In genomic region chr3:183158552-183159006, GRCh38 we compare ENCODE assay signal across 9 cellular contexts. TPM values are rescaled to one million over a fixed set of nuclear protein-coding genes. Genes with fewer than 3 reads are reported as not detected.
DNase-seq lines count a peak whose midpoint lies in the region; ATAC-seq, FAIRE-seq and TF ChIP-seq lines count a peak whose summit lies in the region.
"Had no signal": no experiment of that assay in that cellular context is flagged by ENCODE, and none has a peak within 500 bp of the region (broad histone marks: within the 10 kb centered on the region; RNA-seq: fewer than 3 reads in every experiment).

No MANE protein-coding gene starts in this region.

- H3K4me1 ChIP-seq in thyroid gland = peaks cover 4 to 11% of the 10 kb centered on the region in 2 donors

- TF ChIP-seq POLR2A in GM12892 (IDR thresholded peaks at IDR 0.05; ENCODE audit: low read depth, low read length) (no peak), thyroid gland (IDR thresholded peaks at IDR 0.05) (no peak)

- H3K27ac ChIP-seq in brain microvascular endothelial cell = no peak overlapping the region
- no peak overlapping the region for H3K27ac ChIP-seq in thyroid gland

- H3K4me1 Mint-ChIP-seq in stimulated activated memory B cell treated with anti-CD40 and anti-IgM and Interleukin-4, amounts not matched to agents 10 μg/mL and 1 μg/mL and 100 μg/mL, for 72 hours = peaks cover 38% of the 10 kb centered on the region

- intact Hi-C loops in thyroid gland (cut with DNase I) = no loop called here

- FAIRE-seq in GM12892 (lab: Jason Lieb, UNC) (peak; percentile 96), HTR-8/SVneo (lab: Jason Lieb, UNC) (no peak)
- FAIRE-seq: endometrium had no signal

- H3K27me3 ChIP-seq in brain microvascular endothelial cell (replicated peaks) = no peaks in the 10 kb centered on the region
- no peaks in the 10 kb centered on the region for H3K27me3 ChIP-seq in thyroid gland

- H3K36me3 ChIP-seq in brain microvascular endothelial cell (replicated peaks) (no peaks in the 10 kb centered on the region), thyroid gland (no peaks in the 10 kb centered on the region)

- no peak overlapping the region for H3K4me3 ChIP-seq in brain microvascular endothelial cell (ENCODE audit: low read depth, low read length)
- no peak overlapping the region for H3K4me3 ChIP-seq in thyroid gland (replicated peaks in 1 of 3)

- no peaks in the 10 kb centered on the region for H3K9me3 ChIP-seq in thyroid gland

- DNase-seq in GM12892 (ENCODE audit: insufficient read length) (peak; percentile 69), HTR-8/SVneo (ENCODE audit: insufficient read length, low spot score) (peak; percentile 54), brain microvascular endothelial cell (peak; percentile 86), thyroid gland (no peak), HuH-7 (ENCODE audit: low spot score) (no peak), HK-2 (ENCODE audit: unreplicated experiment) (no peak)

- peaks cover 10% of the 10 kb centered on the region for H3K9me3 Mint-ChIP-seq in stimulated activated memory B cell treated with anti-CD40 and anti-IgM and Interleukin-4, amounts not matched to agents 10 μg/mL and 1 μg/mL and 100 μg/mL, for 72 hours

- H3K27me3 Mint-ChIP-seq in stimulated activated memory B cell treated with anti-CD40 and anti-IgM and Interleukin-4, amounts not matched to agents 10 μg/mL and 1 μg/mL and 100 μg/mL, for 72 hours = peaks cover 67% of the 10 kb centered on the region

- no peaks in the 10 kb centered on the region for H3K36me3 Mint-ChIP-seq in stimulated activated memory B cell treated with anti-CD40 and anti-IgM and Interleukin-4, amounts not matched to agents 10 μg/mL and 1 μg/mL and 100 μg/mL, for 72 hours

- in situ Hi-C loops in brain microvascular endothelial cell (cut with HindIII; ENCODE audit: low pct_ligation_motif_present, low sequenced_read_pairs) = no loop called here

- no peak overlapping the region for H3K27ac Mint-ChIP-seq in stimulated activated memory B cell treated with anti-CD40 and anti-IgM and Interleukin-4, amounts not matched to agents 10 μg/mL and 1 μg/mL and 100 μg/mL, for 72 hours

- TF ChIP-seq CTCF in brain microvascular endothelial cell (IDR thresholded peaks at IDR 0.05; ENCODE audit: low read depth, low read length, missing control alignments) = no peak
- TF ChIP-seq CTCF in thyroid gland (IDR thresholded peaks at IDR 0.05) = no peak

- peak; percentile 73 for ATAC-seq in GM21528 (IDR thresholded peaks at IDR 0.05; ENCODE audit: low FRiP score, unreplicated experiment)
- peak; percentile 83 for ATAC-seq in stimulated activated memory B cell treated with anti-CD40 and anti-IgM and Interleukin-4, amounts not matched to agents 10 μg/mL and 1 μg/mL and 100 μg/mL, for 72 hours

- no peak overlapping the region for H3K4me3 Mint-ChIP-seq in stimulated activated memory B cell treated with anti-CD40 and anti-IgM and Interleukin-4, amounts not matched to agents 10 μg/mL and 1 μg/mL and 100 μg/mL, for 72 hours

- WGBS in thyroid gland, 2 donors = 79 to 82% methylated on average over 3 of the region's 3 CpGs

RNA-seq across cellular contexts. Expression of gene LAMP3, which starts 4.0 kb away (rescaled TPM):
- 43.1 TPM for polyA plus RNA-seq in GM12892 (2012; ENCODE audit: missing spikeins)
- total RNA-seq in thyroid gland = 1 to 10 TPM in 2 of 4 donors, under 1 TPM in 2; 0.67 to 1.5 (median 1.0) TPM

RNA-seq across cellular contexts. Expression of gene MCCC1, which starts 59.3 kb away (rescaled TPM):
- polyA plus RNA-seq in GM12892 (2012; ENCODE audit: missing spikeins) = 61.3 TPM
- total RNA-seq in thyroid gland = 10 to 100 TPM; 32.9 to 59.6 (median 46.3) TPM

Comparison
In these comparisons a context has a peak if more than half of its experiments do, and no peak if none do; other contexts are left out.
1. DNase-seq: peak in GM12892 (single experiment), HTR-8/SVneo (single experiment) and brain microvascular endothelial cell (single experiment); none in thyroid gland (0 of 2), HuH-7 (single experiment) and HK-2 (single experiment).